ENCODE assay signal across 17 cellular contexts in the genomic region with DNA sequence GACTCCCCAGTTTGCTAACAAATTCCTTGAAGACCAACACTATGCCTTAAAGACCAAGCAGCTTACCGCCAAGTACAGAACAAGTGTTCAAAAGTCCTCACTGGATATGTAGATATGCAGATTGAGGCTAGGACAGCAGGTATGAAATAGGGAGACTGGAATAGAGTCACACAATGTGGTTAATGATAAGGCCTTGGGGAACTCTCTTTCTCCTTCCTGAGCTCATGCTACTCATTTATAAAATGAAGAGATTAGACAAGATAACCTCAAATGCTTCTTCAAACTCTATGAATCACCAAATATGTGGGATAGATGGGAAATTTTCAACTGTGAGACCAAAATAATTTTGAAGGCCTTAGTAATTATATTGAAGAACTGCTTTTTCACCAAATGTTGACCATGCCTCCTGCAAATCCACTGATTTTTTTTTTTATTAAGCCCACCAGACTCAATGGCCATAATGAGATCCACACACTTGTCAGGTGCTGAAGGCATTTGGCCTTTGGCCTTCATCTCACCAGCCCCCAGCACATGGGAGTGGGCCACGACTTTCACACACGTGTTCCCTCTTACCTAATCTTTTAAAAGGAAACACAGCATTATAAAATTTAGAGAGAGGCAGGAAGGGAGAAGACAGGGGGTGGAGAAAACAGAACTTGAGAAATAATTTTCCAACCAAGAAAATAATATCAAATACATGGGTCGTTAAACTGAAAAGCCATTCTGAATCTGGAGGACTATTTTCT.
A peak's percentile ranks its signal among the peaks of the same experiment; 100 is the strongest.
DNase-seq lines count a peak whose midpoint lies in the region; ATAC-seq, FAIRE-seq and TF ChIP-seq lines count a peak whose summit lies in the region.
"Had no signal": no experiment of that assay in that cellular context is flagged by ENCODE, and none has a peak within 500 bp of the region (broad histone marks: within the 10 kb centered on the region; RNA-seq: fewer than 3 reads in every experiment).

No MANE protein-coding gene starts in this region.

- TF ChIP-seq RAD21 in HepG2 (CRISPR knock-in tag; IDR thresholded peaks at IDR 0.05) = no peak

- CTCF ChIA-PET in HepG2 (lab: Yijun Ruan, JAX; ENCODE audit: low intra/inter-chr PET ratio, low total read pairs) = no interaction called here

- no peaks in the 10 kb centered on the region for H3K36me3 ChIP-seq in HepG2 (replicated peaks in 1 of 2; ENCODE audit: control insufficient read depth in 1 of 2, insufficient read depth in 2 of 2, low read length in 2 of 2)
- no peaks in the 10 kb centered on the region for H3K36me3 ChIP-seq in right lobe of liver

- ATAC-seq in HepG2 = no peak
- ATAC-seq in right lobe of liver = no peak
- no peak for ATAC-seq in GM18909 (IDR thresholded peaks at IDR 0.05; ENCODE audit: poor library complexity, unreplicated experiment)
- ATAC-seq in GM19324 (IDR thresholded peaks at IDR 0.05; ENCODE audit: low FRiP score, unreplicated experiment) = no peak
- ATAC-seq: HCT116 had no signal

- no peak overlapping the region for H3K4me3 ChIP-seq in HepG2 (replicated peaks in 1 of 3; ENCODE audit: insufficient read depth in 1 of 3, low read depth in 2 of 3, low read length in 3 of 3)
- no peak overlapping the region for H3K4me3 ChIP-seq in right lobe of liver

- in situ Hi-C loops in HepG2 (cut with HindIII; ENCODE audit: extremely low pct_ligation_motif_present, low pct_unique_long_range_greater_than_20kb) = no loop called here

- TF ChIP-seq CTCF in HepG2 (CRISPR knock-in tag; IDR thresholded peaks at IDR 0.05) (no peak), right lobe of liver (IDR thresholded peaks at IDR 0.05) (no peak)

- no peak for FAIRE-seq in HepG2 (lab: Jason Lieb, UNC)
- FAIRE-seq: G401.6 had no signal

- no TSS peak for BruUV-seq in HepG2 (replicated peaks; lab: Mats Ljungman, UMichigan)

- no peak overlapping the region for H3K9ac ChIP-seq in HepG2 (ENCODE audit: insufficient read depth, low read depth, low read length)

- no peaks in the 10 kb centered on the region for H3K79me2 ChIP-seq in HepG2 (ENCODE audit: insufficient read depth, low read length)

- H3K27me3 ChIP-seq in HepG2 (ENCODE audit: control insufficient read depth in 1 of 2, insufficient read depth in 2 of 2, low read length in 2 of 2) = no peaks in the 10 kb centered on the region
- no peaks in the 10 kb centered on the region for H3K27me3 ChIP-seq in right lobe of liver

- no peak for DNase-seq in HepG2 (ENCODE audit: low spot score)
- DNase-seq in right lobe of liver = no peak
- DNase-seq in RPMI7951 (ENCODE audit: low read depth) = peak; percentile 40
- peak; percentile 14 for DNase-seq in iris pigment epithelial cell (ENCODE audit: low read depth)
- DNase-seq in NAMALWA (ENCODE audit: low spot score) = no peak
- DNase-seq: Calu3, DMS153, NCI-H1105, NCI-H1436 treated with DMSO at 0.1 percent for 48 hours, NCI-H2029 treated with DMSO at 0.1 percent for 48 hours, NCI-H526 treated with DMSO at 0.1 percent for 48 hours, SHP77 treated with DMSO at 0.1 percent for 48 hours, SW 1271 had no signal

- no peaks in the 10 kb centered on the region for H4K20me1 ChIP-seq in HepG2 (ENCODE audit: insufficient read depth, low read length)

- H3K9me3 ChIP-seq in HepG2 (ENCODE audit: low read length) (no peaks in the 10 kb centered on the region), right lobe of liver (no peaks in the 10 kb centered on the region)

- H3K27ac ChIP-seq in HepG2 (ENCODE audit: extremely low read length, insufficient read depth, low read length) (no peak overlapping the region), right lobe of liver (no peak overlapping the region)

- H3K4me1 ChIP-seq in HepG2 (ENCODE audit: insufficient read depth, low read length) (no peaks in the 10 kb centered on the region), right lobe of liver (no peaks in the 10 kb centered on the region)

- no peak for TF ChIP-seq EP300 in HepG2 (IDR thresholded peaks at IDR 0.05; ENCODE audit: low read depth in 2 of 2, low read length in 2 of 2)
- TF ChIP-seq EP300 in HepG2 (CRISPR knock-in tag; IDR thresholded peaks at IDR 0.05; ENCODE audit: borderline replicate concordance) = no peak

- no peak overlapping the region for H2AFZ ChIP-seq in HepG2 (ENCODE audit: low read length)

- H3K4me2 ChIP-seq in HepG2 (ENCODE audit: low read depth, low read length) = no peak overlapping the region

- intact Hi-C loops in HepG2 (cut with micrococcal nuclease; ENCODE audit: unreplicated experiment) = no loop called here
- intact Hi-C loops in right lobe of liver (cut with DNase I) = no loop called here

- 2% methylated on average over 4 of the region's 4 CpGs for WGBS in HepG2 (ENCODE audit: low lambda C conversion rate)
- 52% methylated on average over 4 of the region's 4 CpGs for WGBS in right lobe of liver (ENCODE audit: insufficient coverage, low coverage, low lambda C conversion rate, missing lambda C conversion rate)

- POLR2A ChIA-PET in HepG2 (lab: Yijun Ruan, JAX) = no interaction called here

- TF ChIP-seq POLR2A in HepG2 (IDR thresholded peaks at IDR 0.05; ENCODE audit: insufficient read depth in 1 of 2, low read depth in 2 of 2, low read length in 2 of 2) (no peak), right lobe of liver (IDR thresholded peaks at IDR 0.05) (no peak)

TF ChIP-seq in HepG2, 621 proteins besides CTCF, POLR2A, EP300 and RAD21:
- no peak for TF ChIP-seq MEIS2 (CRISPR knock-in tag; IDR thresholded peaks at IDR 0.05)
- TF ChIP-seq, protein P1, sequence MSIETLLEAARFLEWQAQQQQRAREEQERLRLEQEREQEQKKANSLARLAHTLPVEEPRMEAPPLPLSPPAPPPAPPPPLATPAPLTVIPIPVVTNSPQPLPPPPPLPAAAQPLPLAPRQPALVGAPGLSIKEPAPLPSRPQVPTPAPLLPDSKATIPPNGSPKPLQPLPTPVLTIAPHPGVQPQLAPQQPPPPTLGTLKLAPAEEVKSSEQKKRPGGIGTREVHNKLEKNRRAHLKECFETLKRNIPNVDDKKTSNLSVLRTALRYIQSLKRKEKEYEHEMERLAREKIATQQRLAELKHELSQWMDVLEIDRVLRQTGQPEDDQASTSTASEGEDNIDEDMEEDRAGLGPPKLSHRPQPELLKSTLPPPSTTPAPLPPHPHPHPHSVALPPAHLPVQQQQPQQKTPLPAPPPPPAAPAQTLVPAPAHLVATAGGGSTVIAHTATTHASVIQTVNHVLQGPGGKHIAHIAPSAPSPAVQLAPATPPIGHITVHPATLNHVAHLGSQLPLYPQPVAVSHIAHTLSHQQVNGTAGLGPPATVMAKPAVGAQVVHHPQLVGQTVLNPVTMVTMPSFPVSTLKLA (IDR thresholded peaks at IDR 0.05) = peak; percentile 70
TF ChIP-seq in HepG2: peak in this region for 1.

Comparison
In these comparisons a context has a peak if more than half of its experiments do, and no peak if none do; other contexts are left out.
1. DNase-seq: peak in RPMI7951 (single experiment) and iris pigment epithelial cell (single experiment); none in HepG2 (single experiment), right lobe of liver (0 of 3) and NAMALWA (single experiment).